Comparison of ENCODE assay signal across 8 cellular contexts in the genomic region with DNA sequence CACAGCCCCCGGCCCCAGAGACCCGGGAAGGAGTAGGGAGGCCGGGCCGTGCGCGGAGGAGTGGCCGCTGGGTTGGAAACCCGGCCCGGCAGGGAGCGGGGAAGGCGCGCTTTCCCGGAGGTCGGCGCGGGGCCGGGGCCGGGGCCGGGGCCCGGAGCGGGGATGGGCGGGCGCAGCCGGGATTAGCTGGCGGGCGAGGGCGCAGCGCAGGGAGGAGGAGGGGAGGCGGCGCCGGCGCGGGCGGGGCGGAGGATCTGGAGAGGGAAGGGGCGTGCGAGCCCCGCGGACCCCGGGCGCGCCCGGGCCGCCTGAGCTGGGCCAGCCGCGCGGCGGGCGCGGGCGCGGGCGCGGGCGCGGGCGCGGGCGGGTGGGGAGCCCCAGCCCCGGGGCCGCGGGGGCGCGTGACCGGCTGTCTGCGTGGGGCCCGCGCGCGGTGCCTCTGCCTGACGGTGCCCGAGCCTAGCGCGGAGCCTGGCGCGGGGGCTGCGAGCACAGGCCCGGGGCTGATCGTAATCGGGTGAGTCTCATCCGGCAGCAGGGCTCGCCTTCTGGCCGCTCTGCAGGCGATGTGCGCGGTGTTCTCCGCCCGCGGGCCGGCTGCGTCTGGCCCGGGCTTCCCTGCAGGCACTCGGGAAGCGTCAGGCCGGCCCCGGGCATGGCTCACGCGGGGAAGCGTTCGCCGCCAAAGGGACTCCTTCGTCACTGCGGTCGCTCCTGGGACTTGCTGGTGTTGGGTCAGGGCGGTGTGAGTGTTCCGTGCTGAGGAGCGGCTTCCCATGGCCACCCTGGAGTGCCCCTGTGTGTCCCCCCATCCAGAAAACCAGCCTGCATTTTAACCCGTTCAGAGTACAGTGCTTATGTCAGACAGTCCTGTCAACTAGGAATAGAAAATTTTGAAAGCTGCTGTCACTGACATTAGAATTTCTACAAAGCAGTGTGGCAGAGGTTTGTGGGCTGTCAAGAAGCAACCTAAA. TPM values are rescaled to one million over a fixed set of nuclear protein-coding genes. Genes with fewer than 3 reads are reported as not detected.
DNase-seq lines count a peak whose midpoint lies in the region; ATAC-seq and TF ChIP-seq lines count a peak whose summit lies in the region.

No MANE protein-coding gene starts in this region.

- H3K36me3 ChIP-seq in ES-I3 (ENCODE audit: insufficient read depth, low read length) (no peaks in the 10 kb centered on the region), trophoblast cell (ENCODE audit: control insufficient read depth in 1 of 2, insufficient read depth in 2 of 2, low read length in 2 of 2) (no peaks in the 10 kb centered on the region)

- peak overlapping the region; percentile 39 for H4K8ac ChIP-seq in trophoblast cell (ENCODE audit: low read depth, low read length)

- no peak for DNase-seq in LNCaP clone FGC (ENCODE audit: low read depth)
- peak; percentile 50 for DNase-seq in amniotic epithelial cell (ENCODE audit: low read depth)
- peak; percentile 77 for DNase-seq in left ventricle myocardium superior
- peak; percentile 32 to 55 for DNase-seq in trophoblast cell

- H3K4me1 ChIP-seq in ES-I3 (ENCODE audit: insufficient read depth, low read length) (peaks cover 11% of the 10 kb centered on the region; the same call in 1 of the 2 replicates), trophoblast cell (ENCODE audit: control insufficient read depth in 1 of 2, insufficient read depth in 2 of 2, low read length in 2 of 2) (peaks cover 4 to 11% of the 10 kb centered on the region in 2 experiments)

- H4K91ac ChIP-seq in trophoblast cell (ENCODE audit: low read depth, low read length): peak overlapping the region; percentile 28

- H2AFZ ChIP-seq in trophoblast cell (ENCODE audit: insufficient read depth, low read length, poor library complexity): peak overlapping the region; percentile 66

- H2BK5ac ChIP-seq in trophoblast cell (ENCODE audit: low read depth, low read length, poor library complexity): no peak overlapping the region

- H3K14ac ChIP-seq in trophoblast cell (ENCODE audit: low read length): peak overlapping the region; percentile 52

- H3K4ac ChIP-seq in trophoblast cell (ENCODE audit: low read depth, low read length): no peak overlapping the region

- H3K27ac ChIP-seq in trophoblast cell (ENCODE audit: low read depth, low read length): no peak overlapping the region

- no peaks in the 10 kb centered on the region for H3K27me3 ChIP-seq in trophoblast cell (ENCODE audit: insufficient read depth, low read length)

- H3K9ac ChIP-seq in ES-I3 (ENCODE audit: low read depth, low read length) (peak overlapping the region; percentile 70), trophoblast cell (ENCODE audit: low read length) (peak overlapping the region; percentile 41)

- H2BK12ac ChIP-seq in trophoblast cell (ENCODE audit: low read length): no peak overlapping the region

- H4K12ac ChIP-seq in trophoblast cell (ENCODE audit: low read depth, low read length): no peak overlapping the region

- H3K4me2 ChIP-seq in trophoblast cell (ENCODE audit: low read length): peak overlapping the region; percentile 97

- intact Hi-C loops in left ventricle myocardium superior (cut with micrococcal nuclease): no loop called here

- no peak overlapping the region for H2AK5ac ChIP-seq in trophoblast cell (ENCODE audit: low read length)

- peak overlapping the region; percentile 55 for H3K18ac ChIP-seq in trophoblast cell (ENCODE audit: low read length)

- H3K4me3 ChIP-seq in LNCaP clone FGC (ENCODE audit: low read depth, low read length) (peak overlapping the region; percentile 51), trophoblast cell (ENCODE audit: low read depth, low read length) (peak overlapping the region; percentile 74)

- no peak overlapping the region for H2BK120ac ChIP-seq in trophoblast cell (ENCODE audit: insufficient read depth, low read length, poor library complexity)

- H3K9me3 ChIP-seq in ES-I3 (ENCODE audit: control insufficient read depth, insufficient read depth, low read length): no peaks in the 10 kb centered on the region
- no peaks in the 10 kb centered on the region for H3K9me3 ChIP-seq in trophoblast cell (ENCODE audit: insufficient read depth, low read depth, low read length)

- no peaks in the 10 kb centered on the region for H3K79me2 ChIP-seq in trophoblast cell (ENCODE audit: control insufficient read depth, insufficient read depth, low read length, poor library complexity)

- no peak overlapping the region for H3K23ac ChIP-seq in trophoblast cell (ENCODE audit: low read length)

- TF ChIP-seq CTCF in LNCaP clone FGC (IDR thresholded peaks at IDR 0.05; ENCODE audit: control insufficient read depth, extremely low read depth, insufficient read depth): no peak

- ATAC-seq in GM21528 (IDR thresholded peaks at IDR 0.05; ENCODE audit: low FRiP score, unreplicated experiment): peak; percentile 56
- peak; percentile 88 for ATAC-seq in left ventricle myocardium superior
- no peak for ATAC-seq in GM19035 (IDR thresholded peaks at IDR 0.05; ENCODE audit: unreplicated experiment)
- ATAC-seq in HG03469 (IDR thresholded peaks at IDR 0.05; ENCODE audit: unreplicated experiment): no peak

- peaks cover 1% of the 10 kb centered on the region for H3K79me1 ChIP-seq in trophoblast cell (ENCODE audit: low read length)

- WGBS in trophoblast cell (ENCODE audit: extremely low coverage, insufficient coverage, insufficient read length): no CpG with 5 or more reads among the region's 108 CpGs

RNA-seq across cellular contexts. Expression of a gene that starts 40.4 kb away (rescaled TPM):
- 12.8 TPM for total RNA-seq in left ventricle myocardium superior
- 4.7 and 5.0 TPM in 2 replicates for polyA plus RNA-seq in trophoblast cell (2013)

RNA-seq across cellular contexts. Expression of a gene that starts 46.5 kb away (rescaled TPM):
- total RNA-seq in left ventricle myocardium superior: 28.3 TPM
- 0.44 and 0.49 TPM in 2 replicates for polyA plus RNA-seq in trophoblast cell (2013)

Comparison
In these comparisons a context has a peak if more than half of its experiments do, and no peak if none do; other contexts are left out.
1. ATAC-seq: peak in GM21528 (single experiment) and left ventricle myocardium superior (single experiment); none in GM19035 (single experiment) and HG03469 (single experiment).